Comparison of ENCODE assay signal across 1 cellular context in the genomic region with DNA sequence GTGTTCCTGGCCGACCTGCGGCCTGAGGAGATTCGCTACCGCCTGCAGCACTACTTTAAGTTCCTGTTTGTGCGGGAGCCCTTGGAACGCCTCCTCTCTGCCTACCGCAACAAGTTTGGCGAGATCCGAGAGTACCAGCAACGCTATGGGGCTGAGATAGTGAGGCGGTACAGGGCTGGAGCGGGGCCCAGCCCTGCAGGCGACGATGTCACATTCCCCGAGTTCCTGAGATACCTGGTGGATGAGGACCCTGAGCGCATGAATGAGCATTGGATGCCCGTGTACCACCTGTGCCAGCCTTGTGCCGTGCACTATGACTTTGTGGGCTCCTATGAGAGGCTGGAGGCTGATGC.
TF ChIP-seq lines count a peak whose summit lies in the region.

No MANE protein-coding gene starts in this region.

TF ChIP-seq in K562, 482 proteins besides CTCF, POLR2A, EP300 and RAD21 (continued from another document):
- TF ChIP-seq KDM5B (IDR thresholded peaks at IDR 0.05; ENCODE audit: insufficient replicate concordance, low read depth, low read length) (peak; percentile 4), MTA1 (IDR thresholded peaks at IDR 0.05; ENCODE audit: borderline replicate concordance) (no peak), SIRT6 (IDR thresholded peaks at IDR 0.05; ENCODE audit: low read depth, low read length) (no peak), ZNF398 (CRISPR knock-in tag; IDR thresholded peaks at IDR 0.05) (no peak), ZNF507 (tag; conservative IDR thresholded peaks at IDR 0.05) (no peak), TEAD4 (IDR thresholded peaks at IDR 0.05; ENCODE audit: low read length) (peak; percentile 22; the same call in 1 of the 2 replicates), TEAD4 (CRISPR knock-in tag; IDR thresholded peaks at IDR 0.05; ENCODE audit: borderline replicate concordance) (no peak), CCAR2 (IDR thresholded peaks at IDR 0.05; ENCODE audit: low read depth, low read length) (no peak), ETS2 (tag; IDR thresholded peaks at IDR 0.05; ENCODE audit: borderline replicate concordance, poor library complexity, severe bottlenecking) (no peak), CXXC5 (CRISPR knock-in tag; IDR thresholded peaks at IDR 0.05) (no peak), ZNF165 (CRISPR knock-in tag; IDR thresholded peaks at IDR 0.05; ENCODE audit: borderline replicate concordance) (no peak), LEF1 (IDR thresholded peaks at IDR 0.05) (no peak), HMG20B (CRISPR knock-in tag; IDR thresholded peaks at IDR 0.05) (no peak), ZNF239 (CRISPR knock-in tag; IDR thresholded peaks at IDR 0.05) (no peak)
- TF ChIP-seq, protein P1, sequence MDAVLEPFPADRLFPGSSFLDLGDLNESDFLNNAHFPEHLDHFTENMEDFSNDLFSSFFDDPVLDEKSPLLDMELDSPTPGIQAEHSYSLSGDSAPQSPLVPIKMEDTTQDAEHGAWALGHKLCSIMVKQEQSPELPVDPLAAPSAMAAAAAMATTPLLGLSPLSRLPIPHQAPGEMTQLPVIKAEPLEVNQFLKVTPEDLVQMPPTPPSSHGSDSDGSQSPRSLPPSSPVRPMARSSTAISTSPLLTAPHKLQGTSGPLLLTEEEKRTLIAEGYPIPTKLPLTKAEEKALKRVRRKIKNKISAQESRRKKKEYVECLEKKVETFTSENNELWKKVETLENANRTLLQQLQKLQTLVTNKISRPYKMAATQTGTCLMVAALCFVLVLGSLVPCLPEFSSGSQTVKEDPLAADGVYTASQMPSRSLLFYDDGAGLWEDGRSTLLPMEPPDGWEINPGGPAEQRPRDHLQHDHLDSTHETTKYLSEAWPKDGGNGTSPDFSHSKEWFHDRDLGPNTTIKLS (IDR thresholded peaks at IDR 0.05; ENCODE audit: borderline replicate concordance, low read depth) = no peak
- TF ChIP-seq, protein P2, sequence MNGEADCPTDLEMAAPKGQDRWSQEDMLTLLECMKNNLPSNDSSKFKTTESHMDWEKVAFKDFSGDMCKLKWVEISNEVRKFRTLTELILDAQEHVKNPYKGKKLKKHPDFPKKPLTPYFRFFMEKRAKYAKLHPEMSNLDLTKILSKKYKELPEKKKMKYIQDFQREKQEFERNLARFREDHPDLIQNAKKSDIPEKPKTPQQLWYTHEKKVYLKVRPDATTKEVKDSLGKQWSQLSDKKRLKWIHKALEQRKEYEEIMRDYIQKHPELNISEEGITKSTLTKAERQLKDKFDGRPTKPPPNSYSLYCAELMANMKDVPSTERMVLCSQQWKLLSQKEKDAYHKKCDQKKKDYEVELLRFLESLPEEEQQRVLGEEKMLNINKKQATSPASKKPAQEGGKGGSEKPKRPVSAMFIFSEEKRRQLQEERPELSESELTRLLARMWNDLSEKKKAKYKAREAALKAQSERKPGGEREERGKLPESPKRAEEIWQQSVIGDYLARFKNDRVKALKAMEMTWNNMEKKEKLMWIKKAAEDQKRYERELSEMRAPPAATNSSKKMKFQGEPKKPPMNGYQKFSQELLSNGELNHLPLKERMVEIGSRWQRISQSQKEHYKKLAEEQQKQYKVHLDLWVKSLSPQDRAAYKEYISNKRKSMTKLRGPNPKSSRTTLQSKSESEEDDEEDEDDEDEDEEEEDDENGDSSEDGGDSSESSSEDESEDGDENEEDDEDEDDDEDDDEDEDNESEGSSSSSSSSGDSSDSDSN (IDR thresholded peaks at IDR 0.05; ENCODE audit: borderline replicate concordance in 1 of 2, low read depth in 2 of 2, low read length in 2 of 2) = 0 out of 4 replicates have a peak, but pooled peaks of 1 of the 2 experiments have one; percentile 2
